ENCODE assay signal across 28 cellular contexts in the genomic region with DNA sequence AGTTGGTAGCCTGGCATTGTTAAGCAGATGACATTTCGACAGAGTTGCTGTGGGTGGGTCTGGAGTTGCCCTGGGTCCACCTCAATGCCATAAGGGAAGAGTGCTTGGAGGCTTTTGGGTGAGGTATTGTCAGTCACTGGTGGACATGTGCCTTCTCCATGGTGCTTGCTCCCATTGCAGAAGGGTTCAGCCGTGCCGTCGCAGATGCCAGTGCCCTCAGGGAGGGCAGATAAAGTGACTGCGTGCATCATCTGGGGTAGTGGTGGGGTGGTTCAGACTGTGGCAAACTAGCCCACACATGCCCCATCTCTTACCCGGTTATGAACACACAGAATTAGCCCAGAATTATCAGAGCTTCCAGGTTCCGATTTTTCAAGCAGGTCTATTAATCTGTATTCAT.
"Had no signal": no experiment of that assay in that cellular context is flagged by ENCODE, and none has a peak within 500 bp of the region (broad histone marks: within the 10 kb centered on the region; RNA-seq: fewer than 3 reads in every experiment).

No MANE protein-coding gene starts in this region.

- H3K4me3 ChIP-seq: left lung, lower lobe of right lung, pancreas, prostate gland, skin epidermis, stomach, thoracic aorta, tibial artery, upper lobe of right lung had no signal

- H3K4me1 Mint-ChIP-seq: naive B cell; natural killer cell; stimulated activated naive B cell treated with anti-CD40 and anti-IgM and Interleukin-4, amounts not matched to agents 10 μg/mL and 1 μg/mL and 100 μg/mL, for 72 hours had no signal

- H3K4me3 Mint-ChIP-seq: mesothelial cell of epicardium; naive B cell; natural killer cell; nephron progenitor cell; stimulated activated naive B cell treated with anti-CD40 and anti-IgM and Interleukin-4, amounts not matched to agents 10 μg/mL and 1 μg/mL and 100 μg/mL, for 72 hours had no signal

- H3K27ac Mint-ChIP-seq: naive B cell; natural killer cell; nephron progenitor cell; stimulated activated naive B cell treated with anti-CD40 and anti-IgM and Interleukin-4, amounts not matched to agents 10 μg/mL and 1 μg/mL and 100 μg/mL, for 72 hours had no signal

- H3K9me3 Mint-ChIP-seq: stimulated activated naive B cell treated with anti-CD40 and anti-IgM and Interleukin-4, amounts not matched to agents 10 μg/mL and 1 μg/mL and 100 μg/mL, for 72 hours had no signal

- H3K36me3 Mint-ChIP-seq: naive B cell; natural killer cell; stimulated activated naive B cell treated with anti-CD40 and anti-IgM and Interleukin-4, amounts not matched to agents 10 μg/mL and 1 μg/mL and 100 μg/mL, for 72 hours had no signal

- DNase-seq: hippocampal formation; kidney glomerular epithelial cell; left cardiac atrium; left lung; lower lobe of right lung; mammary epithelial cell; mesendoderm; naive B cell; natural killer cell; nephron progenitor cell; nucleus accumbens; pancreas; retina; right cardiac atrium; stimulated activated CD4-positive, alpha-beta T cell treated with anti-CD3 and anti-CD28 coated beads, Interleukin-12 subunit alpha, Interleukin-12 subunit beta, amount 100 ng/mL, for 4 hours; stimulated activated CD4-positive, alpha-beta T cell treated with anti-CD3 and anti-CD28 coated beads, Interleukin-15, amount 100 ng/mL, for 24 hours; stimulated activated CD4-positive, alpha-beta T cell treated with anti-CD3 and anti-CD28 coated beads, Interleukin-2, amount 100 ng/mL, for 24 hours; stimulated activated CD4-positive, alpha-beta T cell treated with anti-CD3 and anti-CD28 coated beads, Interleukin-4, amount 100 ng/mL, for 1 hour; stimulated activated naive B cell treated with anti-CD40 and anti-IgM and Interleukin-4, amounts not matched to agents 10 μg/mL and 1 μg/mL and 100 μg/mL, for 72 hours; stimulated activated naive CD8-positive, alpha-beta T cell treated with anti-CD3 and anti-CD28 coated beads, Interleukin-15, Interleukin-2, amounts not matched to agents 100 U/mL and 50 U/mL, for 24 hours; stomach; tibial artery; trophoblast cell; upper lobe of right lung had no signal

- H3K36me3 ChIP-seq: left lung, lower lobe of right lung, pancreas, prostate gland, stomach, thoracic aorta, tibial artery, upper lobe of right lung had no signal

- H3K27me3 ChIP-seq: left lung, pancreas, stomach, tibial artery, upper lobe of right lung had no signal

- H3K4me1 ChIP-seq: left lung, lower lobe of right lung, pancreas, prostate gland had no signal

- H3K27ac ChIP-seq: left lung, lower lobe of right lung, pancreas, prostate gland, skin epidermis, stomach, thoracic aorta, tibial artery, upper lobe of right lung had no signal

- H3K9me3 ChIP-seq: lower lobe of right lung, pancreas, prostate gland, stomach, thoracic aorta, tibial artery, upper lobe of right lung had no signal

- H3K27me3 Mint-ChIP-seq: naive B cell; stimulated activated naive B cell treated with anti-CD40 and anti-IgM and Interleukin-4, amounts not matched to agents 10 μg/mL and 1 μg/mL and 100 μg/mL, for 72 hours had no signal
